8 cellular contexts compared by ENCODE assay signal in genomic region chr6:41066867-41067304, GRCh38. TPM values are rescaled to one million over a fixed set of nuclear protein-coding genes. Genes with fewer than 3 reads are reported as not detected.
DNase-seq lines count a peak whose midpoint lies in the region; ATAC-seq, FAIRE-seq and TF ChIP-seq lines count a peak whose summit lies in the region.

No MANE protein-coding gene starts in this region.

- 0 to 28% methylated on average over 1 to 3 of the region's 3 CpGs for WGBS in transverse colon (ENCODE audit: low coverage in 1 of 2), 2 donors

- intact Hi-C loops in PC-9 (cut with micrococcal nuclease; ENCODE audit: unreplicated experiment), result loop anchor here (2.0 to 10.0 kb wide), 5 partner anchors 28 to 1692 kb away; partner anchors contain the start of gene UNC5CL
- intact Hi-C loops in transverse colon (cut with DNase I; ENCODE audit: low total_unique reads), result loop anchor here (5.0 kb wide), 1 partner anchor 60 kb away; no protein-coding TSS in a partner anchor

- peaks cover 26% of the 10 kb centered on the region for H3F3A ChIP-seq in PC-9 (ENCODE audit: insufficient read depth, low read depth)

- BruUV-seq in PC-9 (replicated peaks; lab: Mats Ljungman, UMichigan), result no TSS peak

- H3K36me3 ChIP-seq in PC-9 (ENCODE audit: low read depth) (no peaks in the 10 kb centered on the region), transverse colon (peaks cover 0 to 13% (median 3%) of the 10 kb centered on the region in 4 donors)

- no peak for FAIRE-seq in HTR-8/SVneo (lab: Jason Lieb, UNC)

- H3K4me3 Mint-ChIP-seq in activated T-cell treated with anti-CD3 and anti-CD28 coated beads, Interleukin-2, amount 50 U/mL, for 4 hours, result no peak overlapping the region
- no peak overlapping the region for H3K4me3 Mint-ChIP-seq in osteocyte (ENCODE audit: unreplicated experiment)

- H3K9me2 ChIP-seq in PC-9 (ENCODE audit: insufficient read depth), result no peaks in the 10 kb centered on the region

- peaks cover 33% of the 10 kb centered on the region for H3K36me3 Mint-ChIP-seq in activated T-cell treated with anti-CD3 and anti-CD28 coated beads, Interleukin-2, amount 50 U/mL, for 4 hours (ENCODE audit: insufficient read depth)
- peaks cover 11% of the 10 kb centered on the region for H3K36me3 Mint-ChIP-seq in osteocyte (ENCODE audit: unreplicated experiment)

- POLR2A ChIA-PET in PC-9 (lab: Charles Lee; ENCODE audit: unreplicated experiment), result no interaction called here

- DNase-seq in CMK (ENCODE audit: low read depth) (peak; percentile 55), HTR-8/SVneo (ENCODE audit: insufficient read length, low spot score) (peak; percentile 41), PC-9 (peak; percentile 52 to 57), fibroblast of the conjunctiva (ENCODE audit: low read depth) (peak; percentile 78), osteocyte (ENCODE audit: extremely low spot score, unreplicated experiment) (no peak), transverse colon (peak; percentile 83)
- DNase-seq in activated T-cell treated with anti-CD3 and anti-CD28 coated beads, Interleukin-2, amount 50 U/mL, for 4 hours, result peak; percentile 58

- ATAC-seq in activated T-cell treated with anti-CD3 and anti-CD28 coated beads, Interleukin-2, amount 50 U/mL, for 4 hours, result no peak
- ATAC-seq in HG02588 (IDR thresholded peaks at IDR 0.05; ENCODE audit: unreplicated experiment), result no peak

- H3K27ac Mint-ChIP-seq in osteocyte (ENCODE audit: unreplicated experiment), result no peak overlapping the region

- 0 out of 2 replicates have a peak, but pooled peaks cover 4% of the 10 kb centered on the region for H4K20me1 ChIP-seq in PC-9 (ENCODE audit: insufficient read depth)

- H3K27me3 Mint-ChIP-seq in activated T-cell treated with anti-CD3 and anti-CD28 coated beads, Interleukin-2, amount 50 U/mL, for 4 hours (ENCODE audit: low read depth), result no peaks in the 10 kb centered on the region
- H3K27me3 Mint-ChIP-seq in osteocyte (ENCODE audit: unreplicated experiment), result no peaks in the 10 kb centered on the region

- no peak for TF ChIP-seq POLR2A in transverse colon (IDR thresholded peaks at IDR 0.05)

- no peak overlapping the region for H3K27ac ChIP-seq in PC-9
- peak overlapping the region in 2 of 4 donors; percentile 66 to 70 for H3K27ac ChIP-seq in transverse colon

- H3K9me3 ChIP-seq in PC-9 (ENCODE audit: insufficient read depth, low read depth) (no peaks in the 10 kb centered on the region), transverse colon (no peaks in the 10 kb centered on the region)

- CTCF ChIA-PET in PC-9 (lab: Charles Lee), result no interaction called here

- in situ Hi-C loops in transverse colon (cut with MboI; ENCODE audit: low pct_ligation_motif_present in 1 of 4, low pct_unique_long_range_greater_than_20kb in 1 of 4, low sequenced_read_pairs in 3 of 4), result no loop called here

- H3K79me2 ChIP-seq in PC-9 (ENCODE audit: low read depth), result peaks cover 13% of the 10 kb centered on the region

- H3K27me3 ChIP-seq in PC-9 (ENCODE audit: insufficient read depth, low read depth), result no peaks in the 10 kb centered on the region
- H3K27me3 ChIP-seq in transverse colon, result no peaks in the 10 kb centered on the region

- TF ChIP-seq CTCF in PC-9 (conservative IDR thresholded peaks at IDR 0.05), result peak; percentile 92
- peak; percentile 83 for TF ChIP-seq CTCF in osteocyte (IDR thresholded peaks at IDR 0.05)
- TF ChIP-seq CTCF in transverse colon (IDR thresholded peaks at IDR 0.05), result peak; percentile 83 to 89 (median 87)

- no peaks in the 10 kb centered on the region for H3K9me3 Mint-ChIP-seq in activated T-cell treated with anti-CD3 and anti-CD28 coated beads, Interleukin-2, amount 50 U/mL, for 4 hours
- H3K9me3 Mint-ChIP-seq in osteocyte (ENCODE audit: unreplicated experiment), result no peaks in the 10 kb centered on the region

- H3K4me1 ChIP-seq in PC-9 (replicated peaks; ENCODE audit: insufficient read depth) (peaks cover 12% of the 10 kb centered on the region), transverse colon (peaks cover 9 to 54% (median 33%) of the 10 kb centered on the region in 4 donors)

- no peak for TF ChIP-seq EP300 in transverse colon (IDR thresholded peaks at IDR 0.05; ENCODE audit: low read depth)

- H3K4me2 ChIP-seq in PC-9, result no peak overlapping the region

- no peak overlapping the region for H3K4me3 ChIP-seq in PC-9
- no peak overlapping the region for H3K4me3 ChIP-seq in transverse colon

- peaks cover 24% of the 10 kb centered on the region for H3K4me1 Mint-ChIP-seq in activated T-cell treated with anti-CD3 and anti-CD28 coated beads, Interleukin-2, amount 50 U/mL, for 4 hours (ENCODE audit: low read depth)
- H3K4me1 Mint-ChIP-seq in osteocyte (ENCODE audit: unreplicated experiment), result peaks cover 16% of the 10 kb centered on the region

- H2AFZ ChIP-seq in PC-9, result no peak overlapping the region

RNA-seq across cellular contexts. Expression of gene OARD1, which starts 5.3 kb away (rescaled TPM):
- total RNA-seq in PC-9 (2021) (30.7 and 35.0 TPM in 2 replicates), osteocyte (14.7 and 17.2 TPM in 2 replicates), transverse colon (10 to 100 TPM in 2 of 4 donors, 1 to 10 TPM in 2; 1.4 to 27.6 (median 13.7) TPM)
- 10 to 100 TPM; 28.1 to 33.2 (median 31.7) TPM for total RNA-seq in activated T-cell treated with anti-CD3 and anti-CD28 coated beads, Interleukin-2, amount 50 U/mL, for 4 hours

RNA-seq across cellular contexts. Expression of gene NFYA, which starts 5.9 kb away (rescaled TPM):
- total RNA-seq in PC-9 (2021) (27.3 and 31.9 TPM in 2 replicates), osteocyte (26.0 and 26.9 TPM in 2 replicates), transverse colon (10 to 100 TPM; 11.1 to 64.3 (median 20.9) TPM)
- total RNA-seq in activated T-cell treated with anti-CD3 and anti-CD28 coated beads, Interleukin-2, amount 50 U/mL, for 4 hours, result 10 to 100 TPM; 28.0 to 28.8 (median 28.6) TPM

RNA-seq across cellular contexts. Expression of gene APOBEC2, which starts 13.9 kb away (rescaled TPM):
- not detected in 2 replicates for total RNA-seq in PC-9 (2021)
- total RNA-seq in activated T-cell treated with anti-CD3 and anti-CD28 coated beads, Interleukin-2, amount 50 U/mL, for 4 hours, result not detected
- not detected in 2 replicates for total RNA-seq in osteocyte
- total RNA-seq in transverse colon, result not detected

RNA-seq across cellular contexts. Expression of gene TSPO2, which starts 24.6 kb away (rescaled TPM):
- total RNA-seq in PC-9 (2021) (not detected in 2 replicates), osteocyte (not detected in 2 replicates), transverse colon (not detected)
- total RNA-seq in activated T-cell treated with anti-CD3 and anti-CD28 coated beads, Interleukin-2, amount 50 U/mL, for 4 hours, result not detected

RNA-seq across cellular contexts. Expression of gene UNC5CL, which starts 27.9 kb away (rescaled TPM):
- total RNA-seq in PC-9 (2021), result 1.7 and 2.1 TPM in 2 replicates
- 1 to 10 TPM; 1.0 to 1.4 (median 1.4) TPM for total RNA-seq in activated T-cell treated with anti-CD3 and anti-CD28 coated beads, Interleukin-2, amount 50 U/mL, for 4 hours
- 0.51 and 0.76 TPM in 2 replicates for total RNA-seq in osteocyte
- 1 to 10 TPM in 3 of 4 donors, not detected in 1; 2.5 to 8.4 (median 4.4) TPM for total RNA-seq in transverse colon
